In genomic region chr9:134235366-134235765, GRCh38 we compare ENCODE assay signal across 16 cellular contexts.
A peak's percentile ranks its signal among the peaks of the same experiment; 100 is the strongest.
DNase-seq lines count a peak whose midpoint lies in the region; ATAC-seq and TF ChIP-seq lines count a peak whose summit lies in the region.
"Had no signal": no experiment of that assay in that cellular context is flagged by ENCODE, and none has a peak within 500 bp of the region (broad histone marks: within the 10 kb centered on the region; RNA-seq: fewer than 3 reads in every experiment).

No MANE protein-coding gene starts in this region.

- WGBS in heart right ventricle, 2 donors = 78% methylated on average over 16 of the region's 16 CpGs

- H3K4me2 ChIP-seq in neural progenitor cell = no peak overlapping the region
- H3K4me2 ChIP-seq: A549 had no signal

- no peaks in the 10 kb centered on the region for H3K36me3 Mint-ChIP-seq in neural progenitor cell
- H3K36me3 Mint-ChIP-seq in stimulated activated naive B cell treated with anti-CD40 and anti-IgM and Interleukin-4, amounts not matched to agents 10 μg/mL and 1 μg/mL and 100 μg/mL, for 72 hours = no peaks in the 10 kb centered on the region
- H3K36me3 Mint-ChIP-seq: CD8-positive, alpha-beta memory T cell had no signal

- H3K4me3 ChIP-seq in heart right ventricle (no peak overlapping the region), NT2/D1 (ENCODE audit: insufficient read length, low read depth) (no peak overlapping the region), neural progenitor cell (no peak overlapping the region), SJCRH30 (no peak overlapping the region)
- H3K4me3 ChIP-seq: A549 had no signal

- H3K4me1 ChIP-seq in heart right ventricle (peaks cover 3 to 31% (median 12%) of the 10 kb centered on the region in 9 donors), NT2/D1 (ENCODE audit: insufficient read depth, insufficient read length) (peaks cover 18% of the 10 kb centered on the region), neural progenitor cell (no peaks in the 10 kb centered on the region), SJCRH30 (no peaks in the 10 kb centered on the region)
- H3K4me1 ChIP-seq: A549, Caco-2 had no signal

- peak; percentile 31 for ATAC-seq in left ventricle myocardium superior
- no peak for ATAC-seq in heart right ventricle
- no peak for ATAC-seq in stimulated activated naive B cell treated with anti-CD40 and anti-IgM and Interleukin-4, amounts not matched to agents 10 μg/mL and 1 μg/mL and 100 μg/mL, for 72 hours (replicated peaks)
- no peak for ATAC-seq in GM19455 (IDR thresholded peaks at IDR 0.05; ENCODE audit: unreplicated experiment)
- ATAC-seq: A549, HepG2 had no signal

- no peak overlapping the region for H3K4me3 Mint-ChIP-seq in neural progenitor cell
- no peak overlapping the region for H3K4me3 Mint-ChIP-seq in stimulated activated naive B cell treated with anti-CD40 and anti-IgM and Interleukin-4, amounts not matched to agents 10 μg/mL and 1 μg/mL and 100 μg/mL, for 72 hours
- H3K4me3 Mint-ChIP-seq: CD8-positive, alpha-beta memory T cell; HFFc6 had no signal

- H3K9me3 Mint-ChIP-seq in neural progenitor cell = no peaks in the 10 kb centered on the region
- no peaks in the 10 kb centered on the region for H3K9me3 Mint-ChIP-seq in stimulated activated naive B cell treated with anti-CD40 and anti-IgM and Interleukin-4, amounts not matched to agents 10 μg/mL and 1 μg/mL and 100 μg/mL, for 72 hours
- H3K9me3 Mint-ChIP-seq: CD8-positive, alpha-beta memory T cell; HFFc6 had no signal

- no peak overlapping the region for H2AFZ ChIP-seq in neural progenitor cell (replicated peaks)

- DNase-seq in left ventricle myocardium superior (no peak), heart right ventricle (no peak), NT2/D1 (ENCODE audit: low read depth, low spot score) (no peak), neural progenitor cell (ENCODE audit: low spot score) (no peak), SJCRH30 (no peak)
- no peak for DNase-seq in stimulated activated naive B cell treated with anti-CD40 and anti-IgM and Interleukin-4, amounts not matched to agents 10 μg/mL and 1 μg/mL and 100 μg/mL, for 72 hours
- DNase-seq: BE2C; Caco-2; CD8-positive, alpha-beta memory T cell; DND-41; GDM1; HCEC 1CT; HFFc6 had no signal

- peak overlapping the region; percentile 91 for H3K27ac Mint-ChIP-seq in neural progenitor cell
- H3K27ac Mint-ChIP-seq in stimulated activated naive B cell treated with anti-CD40 and anti-IgM and Interleukin-4, amounts not matched to agents 10 μg/mL and 1 μg/mL and 100 μg/mL, for 72 hours = peak overlapping the region; percentile 63
- H3K27ac Mint-ChIP-seq: CD8-positive, alpha-beta memory T cell; HFFc6 had no signal

- peaks cover 8% of the 10 kb centered on the region for H3K4me1 Mint-ChIP-seq in neural progenitor cell
- H3K4me1 Mint-ChIP-seq in stimulated activated naive B cell treated with anti-CD40 and anti-IgM and Interleukin-4, amounts not matched to agents 10 μg/mL and 1 μg/mL and 100 μg/mL, for 72 hours = peaks cover 4 to 14% of the 10 kb centered on the region in 2 donors
- H3K4me1 Mint-ChIP-seq: CD8-positive, alpha-beta memory T cell had no signal

- no peaks in the 10 kb centered on the region for H4K20me1 ChIP-seq in neural progenitor cell (ENCODE audit: low read depth)

- H3K9ac ChIP-seq in NT2/D1 (ENCODE audit: insufficient read length, low read depth) = peak overlapping the region; percentile 1
- no peak overlapping the region for H3K9ac ChIP-seq in neural progenitor cell

- H3K9me3 ChIP-seq in heart right ventricle = no peaks in the 10 kb centered on the region
- no peaks in the 10 kb centered on the region for H3K9me3 ChIP-seq in NT2/D1 (ENCODE audit: insufficient read depth, low read length)
- no peaks in the 10 kb centered on the region for H3K9me3 ChIP-seq in neural progenitor cell (ENCODE audit: low read depth)
- no peaks in the 10 kb centered on the region for H3K9me3 ChIP-seq in SJCRH30 (replicated peaks)
- H3K9me3 ChIP-seq: A549, BE2C, Caco-2 had no signal

- TF ChIP-seq CTCF in heart right ventricle (IDR thresholded peaks at IDR 0.05) (no peak), neural progenitor cell (IDR thresholded peaks at IDR 0.05) (no peak)

- intact Hi-C loops in left ventricle myocardium superior (cut with micrococcal nuclease) = no loop called here
- intact Hi-C loops in heart right ventricle (cut with DNase I) = no loop called here

- H3K27ac ChIP-seq in heart right ventricle = no peak overlapping the region
- H3K27ac ChIP-seq in neural progenitor cell = no peak overlapping the region
- H3K27ac ChIP-seq in SJCRH30 = no peak overlapping the region
- H3K27ac ChIP-seq: A549 had no signal

- H3K36me3 ChIP-seq in heart right ventricle (no peaks in the 10 kb centered on the region), NT2/D1 (ENCODE audit: insufficient read depth, insufficient read length, low read length) (no peaks in the 10 kb centered on the region), neural progenitor cell (no peaks in the 10 kb centered on the region), SJCRH30 (no peaks in the 10 kb centered on the region)
- H3K36me3 ChIP-seq: BE2C had no signal

- H3K27me3 Mint-ChIP-seq in neural progenitor cell (ENCODE audit: insufficient read depth, low read depth) = peaks cover 11% of the 10 kb centered on the region
- peaks cover 26 to 65% of the 10 kb centered on the region in 2 donors for H3K27me3 Mint-ChIP-seq in stimulated activated naive B cell treated with anti-CD40 and anti-IgM and Interleukin-4, amounts not matched to agents 10 μg/mL and 1 μg/mL and 100 μg/mL, for 72 hours

- peaks cover 0 to 16% (median 12%) of the 10 kb centered on the region in 7 donors for H3K27me3 ChIP-seq in heart right ventricle
- H3K27me3 ChIP-seq in NT2/D1 (ENCODE audit: insufficient read depth, insufficient read length) = no peaks in the 10 kb centered on the region
- H3K27me3 ChIP-seq in neural progenitor cell = no peaks in the 10 kb centered on the region
- H3K27me3 ChIP-seq in SJCRH30 = peaks cover 55% of the 10 kb centered on the region
- H3K27me3 ChIP-seq: BE2C had no signal

- H3F3A ChIP-seq in neural progenitor cell (ENCODE audit: low read depth) = no peaks in the 10 kb centered on the region

- H3K79me2 ChIP-seq in neural progenitor cell (ENCODE audit: low read depth) = no peaks in the 10 kb centered on the region
